ENCODE assay signal across 8 cellular contexts in genomic region chr22:27885977-27886842, GRCh38. TPM values are rescaled to one million over a fixed set of nuclear protein-coding genes. Genes with fewer than 3 reads are reported as not detected.
A peak's percentile ranks its signal among the peaks of the same experiment; 100 is the strongest.
DNase-seq lines count a peak whose midpoint lies in the region; FAIRE-seq and TF ChIP-seq lines count a peak whose summit lies in the region.

No MANE protein-coding gene starts in this region.

- no peak overlapping the region for H3K4me3 Mint-ChIP-seq in MCF 10A (ENCODE audit: unreplicated experiment)

- POLR2A ChIA-PET in MCF 10A (lab: Yijun Ruan, JAX) = interaction anchor here (0.6 to 2.5 kb wide), 9 partner anchors 19 to 157 kb away, joined by 3 to 24 read pairs (median 3); partner anchors contain the start of gene PITPNB

- BruUV-seq in MCF 10A (replicated peaks; lab: Mats Ljungman, UMichigan) = no TSS peak

- peaks cover 31% of the 10 kb centered on the region for H3K4me1 Mint-ChIP-seq in MCF 10A (ENCODE audit: insufficient read depth, unreplicated experiment)

- H3K9me3 ChIP-seq in kidney (ENCODE audit: control insufficient read depth in 1 of 2, low read length in 2 of 2) = no peaks in the 10 kb centered on the region

- DNase-seq in AG09309 (ENCODE audit: low read depth) (peak; percentile 38), RCC 7860 (ENCODE audit: low spot score) (peak; percentile 10), MCF 10A (ENCODE audit: unreplicated experiment) (peak; percentile 46), kidney (no peak), NCI-H1092 (lab: John Stamatoyannopoulos, UW) (no peak), GM19240 (ENCODE audit: insufficient read length, low spot score) (no peak)
- DNase-seq in stimulated activated CD4-positive, alpha-beta T cell treated with anti-CD3 and anti-CD28 coated beads, Interleukin-4, amount 100 ng/mL, for 4 hours = peak; percentile 26 to 36

- H3K4me3 ChIP-seq in AG09309 (ENCODE audit: control insufficient read depth, low read depth, low read length) (no peak overlapping the region), kidney (ENCODE audit: low read length in 2 of 2) (no peak overlapping the region)

- no peaks in the 10 kb centered on the region for H3K9me3 Mint-ChIP-seq in MCF 10A (ENCODE audit: unreplicated experiment)

- H3K27me3 Mint-ChIP-seq in MCF 10A (ENCODE audit: insufficient read depth, unreplicated experiment) = no peaks in the 10 kb centered on the region

- intact Hi-C loops in MCF 10A (cut with micrococcal nuclease) (loop anchor here (1.0 to 2.0 kb wide), 2 partner anchors 123 to 1129 kb away; no protein-coding TSS in a partner anchor), kidney (cut with DNase I) (no loop called here)

- peaks cover 0 to 8% of the 10 kb centered on the region in 2 donors for H3K4me1 ChIP-seq in kidney (ENCODE audit: control insufficient read depth in 1 of 2, insufficient read depth in 1 of 2, low read depth in 1 of 2, low read length in 2 of 2)

- H3K27ac ChIP-seq in kidney (ENCODE audit: low read depth in 2 of 2, low read length in 2 of 2) = peak overlapping the region in 1 of 2 donors; percentile 66

- peaks cover 72% of the 10 kb centered on the region for H3K36me3 Mint-ChIP-seq in MCF 10A (ENCODE audit: insufficient read depth, unreplicated experiment)

- H3K27ac Mint-ChIP-seq in MCF 10A (ENCODE audit: low read depth, unreplicated experiment) = peak overlapping the region; percentile 39

- TF ChIP-seq CTCF in AG09309 (IDR thresholded peaks at IDR 0.05; ENCODE audit: control insufficient read depth, insufficient read depth, low read depth, low read length, missing control alignments) = peak; percentile 75
- TF ChIP-seq CTCF in GM12873 (IDR thresholded peaks at IDR 0.05; ENCODE audit: insufficient read depth, low read depth, low read length, missing control alignments) = peak; percentile 76
- peak; percentile 86 for TF ChIP-seq CTCF in MCF 10A (IDR thresholded peaks at IDR 0.05; ENCODE audit: unreplicated experiment)
- peak; percentile 63 for TF ChIP-seq CTCF in kidney (IDR thresholded peaks at IDR 0.05; ENCODE audit: borderline replicate concordance, extremely low read depth, insufficient read depth)

- peaks cover 21 to 23% of the 10 kb centered on the region in 2 donors for H3K36me3 ChIP-seq in kidney (ENCODE audit: control insufficient read depth in 1 of 2, insufficient read depth in 2 of 2, low read length in 2 of 2)

- FAIRE-seq in RCC 7860 (lab: Jason Lieb, UNC) (peak; percentile 53), kidney (lab: Jason Lieb, UNC) (peak; percentile 70)

- CTCF ChIA-PET in MCF 10A (lab: Yijun Ruan, JAX) = interaction anchor here (0.6 to 5.7 kb wide), 39 partner anchors 8 to 1975 kb away, joined by 3 to 64 read pairs (median 4); partner anchors contain the start of gene PITPNB

- no peak overlapping the region for H3K9ac ChIP-seq in kidney (ENCODE audit: low read length in 2 of 2)

RNA-seq across cellular contexts. Expression of gene PITPNB, which starts 32.8 kb away (rescaled TPM):
- total RNA-seq in MCF 10A (2022) (93.1 and 124 TPM in 2 replicates), kidney (72.0 TPM)
- polyA plus RNA-seq in kidney (ENCODE audit: insufficient read depth, low read depth, low replicate concordance) = 23.7 TPM

Comparison
In these comparisons a context has a peak if more than half of its experiments do, and no peak if none do; other contexts are left out.
1. DNase-seq: peak in AG09309 (single experiment), RCC 7860 (single experiment), MCF 10A (single experiment) and stimulated activated CD4-positive, alpha-beta T cell treated with anti-CD3 and anti-CD28 coated beads, Interleukin-4, amount 100 ng/mL, for 4 hours (2 of 2); none in kidney (single experiment), NCI-H1092 (single experiment) and GM19240 (single experiment).
2. Peak in every context shown above with its lines, with median percentiles within 50 percentile points of each other: CTCF ChIP-seq.